ENCODE assay signal across 1 cellular context in the genomic region with DNA sequence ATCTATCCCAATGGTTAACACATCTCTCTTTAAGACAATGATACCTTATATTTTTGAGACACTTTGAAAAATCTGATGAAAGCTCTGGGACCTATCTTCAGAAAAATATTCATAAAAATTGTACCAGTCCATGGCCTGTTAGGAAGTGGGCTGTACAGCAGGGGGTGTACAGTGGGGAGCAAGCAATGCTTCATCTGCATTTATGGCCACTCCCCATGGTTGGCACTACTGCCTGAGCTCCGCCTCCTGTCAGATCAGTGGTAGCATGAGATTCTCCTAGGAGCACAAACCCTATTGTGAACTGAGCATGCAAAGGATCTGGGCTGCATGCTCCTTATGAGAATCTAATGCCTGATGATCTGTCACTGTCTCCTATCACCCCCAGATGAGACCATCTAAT.
TF ChIP-seq lines count a peak whose summit lies in the region.

No MANE protein-coding gene starts in this region.

TF ChIP-seq in GM12878, 131 proteins besides CTCF, POLR2A, EP300 and RAD21:
- TF ChIP-seq JUND (IDR thresholded peaks at IDR 0.05; ENCODE audit: low read depth, low read length) (no peak), RUNX3 (IDR thresholded peaks at IDR 0.05; ENCODE audit: low read length) (no peak), WRNIP1 (IDR thresholded peaks at IDR 0.05; ENCODE audit: borderline replicate concordance, low read depth, low read length) (no peak), BRCA1 (IDR thresholded peaks at IDR 0.05; ENCODE audit: low read depth, low read length) (no peak), RELA (IDR thresholded peaks at IDR 0.05; ENCODE audit: borderline replicate concordance, partially characterized antibody) (no peak)
- TF ChIP-seq, protein P1, sequence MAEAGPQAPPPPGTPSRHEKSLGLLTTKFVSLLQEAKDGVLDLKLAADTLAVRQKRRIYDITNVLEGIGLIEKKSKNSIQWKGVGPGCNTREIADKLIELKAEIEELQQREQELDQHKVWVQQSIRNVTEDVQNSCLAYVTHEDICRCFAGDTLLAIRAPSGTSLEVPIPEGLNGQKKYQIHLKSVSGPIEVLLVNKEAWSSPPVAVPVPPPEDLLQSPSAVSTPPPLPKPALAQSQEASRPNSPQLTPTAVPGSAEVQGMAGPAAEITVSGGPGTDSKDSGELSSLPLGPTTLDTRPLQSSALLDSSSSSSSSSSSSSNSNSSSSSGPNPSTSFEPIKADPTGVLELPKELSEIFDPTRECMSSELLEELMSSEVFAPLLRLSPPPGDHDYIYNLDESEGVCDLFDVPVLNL (IDR thresholded peaks at IDR 0.05; ENCODE audit: low read depth, low read length) = no peak
- TF ChIP-seq, protein P2, sequence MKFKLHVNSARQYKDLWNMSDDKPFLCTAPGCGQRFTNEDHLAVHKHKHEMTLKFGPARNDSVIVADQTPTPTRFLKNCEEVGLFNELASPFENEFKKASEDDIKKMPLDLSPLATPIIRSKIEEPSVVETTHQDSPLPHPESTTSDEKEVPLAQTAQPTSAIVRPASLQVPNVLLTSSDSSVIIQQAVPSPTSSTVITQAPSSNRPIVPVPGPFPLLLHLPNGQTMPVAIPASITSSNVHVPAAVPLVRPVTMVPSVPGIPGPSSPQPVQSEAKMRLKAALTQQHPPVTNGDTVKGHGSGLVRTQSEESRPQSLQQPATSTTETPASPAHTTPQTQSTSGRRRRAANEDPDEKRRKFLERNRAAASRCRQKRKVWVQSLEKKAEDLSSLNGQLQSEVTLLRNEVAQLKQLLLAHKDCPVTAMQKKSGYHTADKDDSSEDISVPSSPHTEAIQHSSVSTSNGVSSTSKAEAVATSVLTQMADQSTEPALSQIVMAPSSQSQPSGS (IDR thresholded peaks at IDR 0.05; ENCODE audit: low read length) = no peak
